In the genomic region with DNA sequence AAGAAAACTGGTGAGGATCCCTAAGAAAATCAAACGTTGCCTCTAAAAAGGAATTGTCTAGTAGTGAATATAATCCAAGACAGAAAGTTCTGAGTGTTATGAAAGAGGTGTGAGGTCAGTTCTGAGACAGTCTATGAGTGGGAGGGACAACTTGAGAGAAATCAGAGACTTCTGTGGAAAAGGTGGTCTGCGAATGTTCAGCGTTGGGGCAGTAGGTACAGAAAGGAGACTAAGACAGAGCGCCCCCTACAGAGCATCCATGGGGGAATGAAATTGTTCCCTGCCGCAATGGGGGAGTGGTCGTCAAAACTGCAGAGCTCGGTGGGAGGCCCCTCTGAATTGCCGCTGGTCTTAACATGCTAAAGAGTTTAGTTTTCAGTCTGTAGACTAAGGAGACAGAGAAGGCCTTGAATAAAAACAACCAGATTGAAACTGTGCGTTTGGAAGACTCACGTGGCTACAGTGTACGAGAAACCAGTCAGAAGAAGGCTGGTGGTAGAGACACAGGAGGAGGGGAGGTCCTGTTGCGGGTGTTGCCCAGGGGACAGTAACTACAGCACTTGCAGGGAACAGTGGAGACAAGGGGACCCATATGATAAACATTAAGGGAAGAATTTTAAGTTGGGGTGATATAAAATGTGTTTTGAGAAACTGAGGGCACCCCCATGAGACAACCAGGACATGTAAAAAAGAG, we compare ENCODE assay signal across 9 cellular contexts. TPM values are rescaled to one million over a fixed set of nuclear protein-coding genes. Genes with fewer than 3 reads are reported as not detected.
DNase-seq lines count a peak whose midpoint lies in the region; ATAC-seq and TF ChIP-seq lines count a peak whose summit lies in the region.
"Had no signal": no experiment of that assay in that cellular context is flagged by ENCODE, and none has a peak within 500 bp of the region (broad histone marks: within the 10 kb centered on the region; RNA-seq: fewer than 3 reads in every experiment).

No MANE protein-coding gene starts in this region.

- peaks cover 45% of the 10 kb centered on the region for H3K4me1 ChIP-seq in iPS-20b (ENCODE audit: insufficient read depth, low read length)

- no peak overlapping the region for H3K27ac Mint-ChIP-seq in activated CD4-positive, alpha-beta memory T cell treated with anti-CD3 and anti-CD28 coated beads, Interleukin-2, amount 10 ng/mL, durations not matched to agents 7 days and 5 days

- H3K36me3 ChIP-seq in iPS-20b (ENCODE audit: insufficient read depth, low read depth, low read length), result no peaks in the 10 kb centered on the region

- TF ChIP-seq CTCF in AG09309 (IDR thresholded peaks at IDR 0.05; ENCODE audit: control insufficient read depth, insufficient read depth, low read depth, low read length, missing control alignments), result peak; percentile 11
- peak; percentile 43 for TF ChIP-seq CTCF in GM12874 (IDR thresholded peaks at IDR 0.05; ENCODE audit: insufficient read depth, low read depth, low read length)

- no peaks in the 10 kb centered on the region for H3K9me3 ChIP-seq in iPS-20b (ENCODE audit: insufficient read depth, low read depth, low read length)

- peak overlapping the region; percentile 12; the same call in 1 of the 2 replicates for H3K9ac ChIP-seq in iPS-20b (ENCODE audit: low read depth, low read length)

- no peak for ATAC-seq in HG03135 (IDR thresholded peaks at IDR 0.05; ENCODE audit: unreplicated experiment)
- ATAC-seq: left lobe of liver had no signal

- CTCF ChIA-PET in activated CD4-positive, alpha-beta memory T cell treated with anti-CD3 and anti-CD28 coated beads, Interleukin-2, amount 10 ng/mL, durations not matched to agents 7 days and 5 days (lab: Charles Lee), result interaction anchor here (3.0 kb wide), 1 partner anchor 8 kb away, joined by 9 read pairs; the partner anchor contains the start of gene TNIK

- no peaks in the 10 kb centered on the region for H3K9me3 Mint-ChIP-seq in activated CD4-positive, alpha-beta memory T cell treated with anti-CD3 and anti-CD28 coated beads, Interleukin-2, amount 10 ng/mL, durations not matched to agents 7 days and 5 days

- H3K4me3 Mint-ChIP-seq in activated CD4-positive, alpha-beta memory T cell treated with anti-CD3 and anti-CD28 coated beads, Interleukin-2, amount 10 ng/mL, durations not matched to agents 7 days and 5 days, result no peak overlapping the region

- H3K4me1 Mint-ChIP-seq in activated CD4-positive, alpha-beta memory T cell treated with anti-CD3 and anti-CD28 coated beads, Interleukin-2, amount 10 ng/mL, durations not matched to agents 7 days and 5 days, result peaks cover 30% of the 10 kb centered on the region

- DNase-seq in AG09309 (ENCODE audit: low read depth) (no peak), amniotic epithelial cell (ENCODE audit: low read depth) (peak; percentile 66), NCI-H510A (lab: John Stamatoyannopoulos, UW) (no peak), NCI-H748 (lab: John Stamatoyannopoulos, UW; ENCODE audit: unreplicated experiment) (no peak)
- DNase-seq in activated CD4-positive, alpha-beta memory T cell treated with anti-CD3 and anti-CD28 coated beads, Interleukin-2, amount 10 ng/mL, durations not matched to agents 7 days and 5 days, result no peak

- H3K4me3 ChIP-seq in AG09309 (ENCODE audit: control insufficient read depth, low read depth, low read length) (no peak overlapping the region), iPS-20b (ENCODE audit: low read length) (peak overlapping the region; percentile 35; the same call in 1 of the 2 replicates)

- no peaks in the 10 kb centered on the region for H3K27me3 Mint-ChIP-seq in activated CD4-positive, alpha-beta memory T cell treated with anti-CD3 and anti-CD28 coated beads, Interleukin-2, amount 10 ng/mL, durations not matched to agents 7 days and 5 days

- peaks cover 9% of the 10 kb centered on the region for H3K36me3 Mint-ChIP-seq in activated CD4-positive, alpha-beta memory T cell treated with anti-CD3 and anti-CD28 coated beads, Interleukin-2, amount 10 ng/mL, durations not matched to agents 7 days and 5 days (ENCODE audit: low read depth)

- peaks cover 2% of the 10 kb centered on the region; the same call in 1 of the 2 replicates for H3K27me3 ChIP-seq in iPS-20b (ENCODE audit: insufficient read depth, low read length)

- no peak overlapping the region for H3K27ac ChIP-seq in iPS-20b (ENCODE audit: low read length)

- POLR2A ChIA-PET in activated CD4-positive, alpha-beta memory T cell treated with anti-CD3 and anti-CD28 coated beads, Interleukin-2, amount 10 ng/mL, durations not matched to agents 7 days and 5 days (lab: Charles Lee), result no interaction called here

RNA-seq across cellular contexts. Expression of gene TNIK, which starts 6.9 kb away (rescaled TPM):
- 10 to 100 TPM; 57.6 to 61.7 TPM for total RNA-seq in activated CD4-positive, alpha-beta memory T cell treated with anti-CD3 and anti-CD28 coated beads, Interleukin-2, amount 10 ng/mL, durations not matched to agents 7 days and 5 days
